Comparison of ENCODE assay signal across 19 cellular contexts in the genomic region with DNA sequence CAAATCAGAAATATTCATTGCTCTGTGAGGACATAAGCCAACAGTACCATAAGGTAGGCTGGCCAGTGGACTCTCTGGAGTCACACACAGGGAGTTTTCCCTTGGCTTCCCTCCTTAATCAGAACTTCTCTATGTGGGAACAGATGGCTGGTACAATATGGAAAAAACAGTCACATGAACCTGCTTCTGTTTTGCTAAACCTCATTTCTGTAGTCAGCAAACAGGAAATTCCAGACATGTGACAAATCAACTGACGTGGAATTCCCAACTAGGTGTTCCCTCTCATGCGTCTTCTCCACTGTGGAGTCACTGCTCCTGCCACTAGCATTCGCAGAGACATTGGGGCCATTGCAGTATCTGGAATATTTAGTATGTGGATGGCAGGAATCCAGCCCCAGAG.
DNase-seq lines count a peak whose midpoint lies in the region; ATAC-seq, FAIRE-seq and TF ChIP-seq lines count a peak whose summit lies in the region.
"Had no signal": no experiment of that assay in that cellular context is flagged by ENCODE, and none has a peak within 500 bp of the region (broad histone marks: within the 10 kb centered on the region; RNA-seq: fewer than 3 reads in every experiment).

No MANE protein-coding gene starts in this region.

- H3K36me3 Mint-ChIP-seq in H9 (ENCODE audit: insufficient read depth in 1 of 3, low read depth in 3 of 3): peaks cover 0 to 4% (median 0%) of the 10 kb centered on the region in 3 experiments; a peak in 2 of 7 replicates
- H3K36me3 Mint-ChIP-seq: immature natural killer cell, neural progenitor cell, type B pancreatic cell had no signal

- H3K23me2 ChIP-seq in H9 (ENCODE audit: insufficient read length, low read depth, low read length, poor library complexity, severe bottlenecking): no peaks in the 10 kb centered on the region

- TF ChIP-seq CTCF in RWPE2 (IDR thresholded peaks at IDR 0.05; ENCODE audit: poor library complexity, severe bottlenecking): no peak
- TF ChIP-seq CTCF in GM10248 (IDR thresholded peaks at IDR 0.05; ENCODE audit: control extremely low read depth, extremely low read depth, low read depth, missing control alignments): no peak
- no peak for TF ChIP-seq CTCF in H9 (conservative IDR thresholded peaks at IDR 0.05)

- no peak for TF ChIP-seq POLR2A in H54 (IDR thresholded peaks at IDR 0.05; ENCODE audit: low read depth, low read length)

- H3K36me3 ChIP-seq in RWPE2 (ENCODE audit: low read depth): no peaks in the 10 kb centered on the region
- H3K36me3 ChIP-seq: neural progenitor cell had no signal

- H3K4me1 ChIP-seq in RWPE2 (ENCODE audit: insufficient read depth, poor library complexity, severe bottlenecking): peaks cover 14% of the 10 kb centered on the region
- H3K4me1 ChIP-seq in H9 (ENCODE audit: insufficient read depth, low read length): peaks cover 2% of the 10 kb centered on the region; the same call in 1 of the 2 replicates
- H3K4me1 ChIP-seq: neural progenitor cell had no signal

- no peak overlapping the region for H3K4ac ChIP-seq in H9 (ENCODE audit: low read depth, low read length)

- H3K9me3 ChIP-seq in RWPE2 (ENCODE audit: severe bottlenecking): peaks cover 4% of the 10 kb centered on the region
- peaks cover 9% of the 10 kb centered on the region for H3K9me3 ChIP-seq in H9 (ENCODE audit: control insufficient read depth, low read depth, low read length)

- H2BK15ac ChIP-seq in H9 (ENCODE audit: low read depth, low read length): no peak overlapping the region

- DNase-seq in H54 (ENCODE audit: insufficient read length, low spot score) (peak; percentile 4), RWPE2 (ENCODE audit: low spot score) (no peak), renal cortical epithelial cell (ENCODE audit: low read depth) (peak; percentile 88), GM10248 (ENCODE audit: extremely low spot score) (no peak), H9 (no peak), occipital lobe (lab: John Stamatoyannopoulos, UW) (no peak)
- DNase-seq: activated B cell treated with CpG ODN at 0.5 μM for 24 hours; activated effector memory CD4-positive, alpha-beta T cell treated with Interleukin-2 at 50 U/mL for 16 hours; amniotic stem cell; glutamatergic neuron; immature natural killer cell; midbrain; NCI-H510A treated with DMSO at 0.1 percent for 48 hours; stimulated activated naive CD8-positive, alpha-beta T cell treated with anti-CD3 and anti-CD28 coated beads, Interleukin-15, Interleukin-2, amounts not matched to agents 100 U/mL and 50 U/mL, for 24 hours had no signal

- no peak overlapping the region for H3K4me3 ChIP-seq in RWPE2 (ENCODE audit: severe bottlenecking)
- H3K4me3 ChIP-seq: neural progenitor cell had no signal

- no peak overlapping the region for H3T11ph ChIP-seq in H9 (ENCODE audit: low read length)

- POLR2A ChIA-PET in GM10248 (lab: Yijun Ruan, JAX): no interaction called here

- H3K9ac ChIP-seq in H9 (ENCODE audit: extremely low read depth, insufficient read length, low read length): no peak overlapping the region
- H3K9ac ChIP-seq: neural progenitor cell had no signal

- no peak overlapping the region for H2AK5ac ChIP-seq in H9 (ENCODE audit: insufficient read length, low read length)

- H2BK12ac ChIP-seq in H9 (ENCODE audit: insufficient read length, low read depth, low read length): no peak overlapping the region

- no peak overlapping the region for H2BK120ac ChIP-seq in H9 (ENCODE audit: low read depth, low read length, poor library complexity, severe bottlenecking)

- H2BK20ac ChIP-seq in H9 (ENCODE audit: low read depth, low read length, poor library complexity, severe bottlenecking): no peak overlapping the region

- H3K56ac ChIP-seq in H9 (ENCODE audit: insufficient read length, low read depth, low read length): no peak overlapping the region

- no peak overlapping the region for H4K91ac ChIP-seq in H9 (ENCODE audit: insufficient read length, low read depth, low read length)

- no peak overlapping the region for H4K5ac ChIP-seq in H9 (ENCODE audit: insufficient read length, low read depth, low read length)

- H3K79me2 ChIP-seq in H9 (ENCODE audit: insufficient read depth, low read length): no peaks in the 10 kb centered on the region

- no peak overlapping the region for H4K8ac ChIP-seq in H9 (replicated peaks; ENCODE audit: insufficient read length, low read depth, low read length)

- H3K4me3 Mint-ChIP-seq in H9: no peak overlapping the region
- H3K4me3 Mint-ChIP-seq: activated B cell treated with CpG ODN at 0.5 μM for 24 hours, immature natural killer cell, neural progenitor cell, type B pancreatic cell had no signal

- FAIRE-seq in H54 (lab: Jason Lieb, UNC): no peak

- no CpG with 5 or more reads among the region's 3 CpGs for WGBS in H9 (ENCODE audit: extremely low coverage, insufficient read length, low lambda C conversion rate)

- H3K18ac ChIP-seq in H9 (ENCODE audit: insufficient read length, low read depth, low read length): no peak overlapping the region

- peaks cover 3% of the 10 kb centered on the region for H3K27me3 ChIP-seq in RWPE2 (ENCODE audit: insufficient read depth, poor library complexity, severe bottlenecking)
- H3K27me3 ChIP-seq in H9 (ENCODE audit: insufficient read depth, low read length): no peaks in the 10 kb centered on the region
- H3K27me3 ChIP-seq: neural progenitor cell had no signal

- CTCF ChIA-PET in GM10248 (lab: Yijun Ruan, JAX): interaction anchor here (1.0 kb wide), 1 partner anchor 35 kb away, joined by 3 read pairs; no protein-coding TSS in a partner anchor

- peaks cover 5 to 7% of the 10 kb centered on the region in 2 experiments; a peak in 4 of 5 replicates for H3K9me3 Mint-ChIP-seq in H9

- peaks cover 0 to 8% of the 10 kb centered on the region in 2 experiments; a peak in 1 of 4 replicates for H3K4me1 Mint-ChIP-seq in H9
- H3K4me1 Mint-ChIP-seq: activated B cell treated with CpG ODN at 0.5 μM for 24 hours, immature natural killer cell, neural progenitor cell had no signal

- no peak overlapping the region for H3K27ac Mint-ChIP-seq in H9
- H3K27ac Mint-ChIP-seq: activated B cell treated with CpG ODN at 0.5 μM for 24 hours, immature natural killer cell, neural progenitor cell, type B pancreatic cell had no signal

- no peaks in the 10 kb centered on the region for H3K27me3 Mint-ChIP-seq in H9 (ENCODE audit: low read depth)

- H3K23ac ChIP-seq in H9 (ENCODE audit: insufficient read length, low read depth, low read length): no peak overlapping the region

- H2BK5ac ChIP-seq in H9 (ENCODE audit: insufficient read length, low read length): no peak overlapping the region

- no peaks in the 10 kb centered on the region for H4K20me1 ChIP-seq in H9 (ENCODE audit: control insufficient read depth, insufficient read depth, insufficient read length)

- no peak overlapping the region for H2AFZ ChIP-seq in H9 (ENCODE audit: low read length)
- H2AFZ ChIP-seq: neural progenitor cell had no signal

- H3K4me2 ChIP-seq in H9 (ENCODE audit: insufficient read depth, insufficient read length, low read length): no peak overlapping the region
- H3K4me2 ChIP-seq: neural progenitor cell had no signal

- H3K27ac ChIP-seq in RWPE2 (ENCODE audit: poor library complexity, severe bottlenecking): peak overlapping the region; percentile 9
- H3K27ac ChIP-seq in H9 (ENCODE audit: insufficient read length, low read depth, low read length): no peak overlapping the region
- H3K27ac ChIP-seq: C4-2B, neural progenitor cell had no signal

- H3K14ac ChIP-seq in H9 (ENCODE audit: insufficient read depth, low read length): no peak overlapping the region

- no peaks in the 10 kb centered on the region for H3K79me1 ChIP-seq in H9 (ENCODE audit: insufficient read depth, low read depth, low read length, poor library complexity, severe bottlenecking)

- peak; percentile 89 for ATAC-seq in RWPE2 (ENCODE audit: low read depth)
- peak; percentile 25 for ATAC-seq in esophagus mucosa
- ATAC-seq in GM21381 (IDR thresholded peaks at IDR 0.05; ENCODE audit: unreplicated experiment): no peak
- ATAC-seq: stimulated activated naive CD8-positive, alpha-beta T cell treated with anti-CD3 and anti-CD28 coated beads, Interleukin-15, Interleukin-2, amounts not matched to agents 100 U/mL and 50 U/mL, for 24 hours had no signal

Comparison
In these comparisons a context has a peak if more than half of its experiments do, and no peak if none do; other contexts are left out.
1. DNase-seq: peak in H54 (single experiment) and renal cortical epithelial cell (single experiment); none in RWPE2 (single experiment), GM10248 (single experiment), H9 (single experiment) and occipital lobe (single experiment).